In the genomic region with DNA sequence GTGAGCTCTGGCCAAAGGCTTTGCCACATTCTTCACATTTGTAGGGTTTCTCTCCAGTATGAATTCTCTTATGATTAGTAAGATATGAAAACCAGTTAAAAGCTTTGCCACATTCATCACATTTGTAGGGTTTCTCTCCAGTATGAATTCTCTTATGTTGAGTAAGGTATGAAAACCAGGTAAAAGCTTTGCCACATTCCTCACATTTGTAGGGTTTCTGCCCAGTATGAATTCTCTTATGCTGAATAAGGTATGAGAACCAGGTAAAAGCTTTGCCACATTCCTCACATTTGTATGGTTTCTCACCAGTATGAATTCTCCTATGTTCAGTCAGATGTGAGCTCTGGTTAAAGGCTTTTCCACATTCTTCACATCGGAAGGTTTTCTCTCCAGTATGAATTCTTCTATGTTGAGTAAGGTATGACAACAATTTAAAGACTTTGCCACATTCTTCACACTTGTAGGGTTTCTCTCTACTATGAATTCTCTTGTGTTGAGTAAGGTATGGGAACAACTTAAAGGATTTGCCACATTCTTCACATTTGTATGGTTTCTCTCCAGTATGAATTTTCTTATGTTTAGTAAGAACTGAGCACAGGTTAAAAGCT, we compare ENCODE assay signal across 2 cellular contexts.
TF ChIP-seq lines count a peak whose summit lies in the region.

No MANE protein-coding gene starts in this region.

TF ChIP-seq in SK-N-SH, 30 proteins besides CTCF, POLR2A, EP300 and RAD21 (continued from another document):
- TF ChIP-seq PBX3 (IDR thresholded peaks at IDR 0.05), result no peak

TF ChIP-seq in SK-N-SH treated with all-trans-retinoic acid at 6 μM for 48 hours, 23 proteins besides CTCF, POLR2A, EP300 and RAD21 (continued from another document):
- TF ChIP-seq, protein P1, sequence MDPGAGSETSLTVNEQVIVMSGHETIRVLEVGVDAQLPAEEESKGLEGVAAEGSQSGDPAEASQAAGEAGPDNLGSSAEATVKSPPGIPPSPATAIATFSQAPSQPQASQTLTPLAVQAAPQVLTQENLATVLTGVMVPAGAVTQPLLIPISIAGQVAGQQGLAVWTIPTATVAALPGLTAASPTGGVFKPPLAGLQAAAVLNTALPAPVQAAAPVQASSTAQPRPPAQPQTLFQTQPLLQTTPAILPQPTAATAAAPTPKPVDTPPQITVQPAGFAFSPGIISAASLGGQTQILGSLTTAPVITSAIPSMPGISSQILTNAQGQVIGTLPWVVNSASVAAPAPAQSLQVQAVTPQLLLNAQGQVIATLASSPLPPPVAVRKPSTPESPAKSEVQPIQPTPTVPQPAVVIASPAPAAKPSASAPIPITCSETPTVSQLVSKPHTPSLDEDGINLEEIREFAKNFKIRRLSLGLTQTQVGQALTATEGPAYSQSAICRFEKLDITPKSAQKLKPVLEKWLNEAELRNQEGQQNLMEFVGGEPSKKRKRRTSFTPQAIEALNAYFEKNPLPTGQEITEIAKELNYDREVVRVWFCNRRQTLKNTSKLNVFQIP (CRISPR knock-in tag; IDR thresholded peaks at IDR 0.05; ENCODE audit: borderline replicate concordance, low read depth), result no peak
- no peak for TF ChIP-seq CSDC2 (CRISPR knock-in tag; IDR thresholded peaks at IDR 0.05)
- TF ChIP-seq, protein P2, sequence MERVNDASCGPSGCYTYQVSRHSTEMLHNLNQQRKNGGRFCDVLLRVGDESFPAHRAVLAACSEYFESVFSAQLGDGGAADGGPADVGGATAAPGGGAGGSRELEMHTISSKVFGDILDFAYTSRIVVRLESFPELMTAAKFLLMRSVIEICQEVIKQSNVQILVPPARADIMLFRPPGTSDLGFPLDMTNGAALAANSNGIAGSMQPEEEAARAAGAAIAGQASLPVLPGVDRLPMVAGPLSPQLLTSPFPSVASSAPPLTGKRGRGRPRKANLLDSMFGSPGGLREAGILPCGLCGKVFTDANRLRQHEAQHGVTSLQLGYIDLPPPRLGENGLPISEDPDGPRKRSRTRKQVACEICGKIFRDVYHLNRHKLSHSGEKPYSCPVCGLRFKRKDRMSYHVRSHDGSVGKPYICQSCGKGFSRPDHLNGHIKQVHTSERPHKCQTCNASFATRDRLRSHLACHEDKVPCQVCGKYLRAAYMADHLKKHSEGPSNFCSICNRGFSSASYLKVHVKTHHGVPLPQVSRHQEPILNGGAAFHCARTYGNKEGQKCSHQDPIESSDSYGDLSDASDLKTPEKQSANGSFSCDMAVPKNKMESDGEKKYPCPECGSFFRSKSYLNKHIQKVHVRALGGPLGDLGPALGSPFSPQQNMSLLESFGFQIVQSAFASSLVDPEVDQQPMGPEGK (CRISPR knock-in tag; IDR thresholded peaks at IDR 0.05; ENCODE audit: borderline replicate concordance), result no peak
- no peak for TF ChIP-seq PPARA (CRISPR knock-in tag; IDR thresholded peaks at IDR 0.05; ENCODE audit: borderline replicate concordance)
- TF ChIP-seq ZFP3 (CRISPR knock-in tag; IDR thresholded peaks at IDR 0.05), result no peak
- no peak for TF ChIP-seq TCF4 (CRISPR knock-in tag; IDR thresholded peaks at IDR 0.05; ENCODE audit: borderline replicate concordance)
- TF ChIP-seq, protein P3, sequence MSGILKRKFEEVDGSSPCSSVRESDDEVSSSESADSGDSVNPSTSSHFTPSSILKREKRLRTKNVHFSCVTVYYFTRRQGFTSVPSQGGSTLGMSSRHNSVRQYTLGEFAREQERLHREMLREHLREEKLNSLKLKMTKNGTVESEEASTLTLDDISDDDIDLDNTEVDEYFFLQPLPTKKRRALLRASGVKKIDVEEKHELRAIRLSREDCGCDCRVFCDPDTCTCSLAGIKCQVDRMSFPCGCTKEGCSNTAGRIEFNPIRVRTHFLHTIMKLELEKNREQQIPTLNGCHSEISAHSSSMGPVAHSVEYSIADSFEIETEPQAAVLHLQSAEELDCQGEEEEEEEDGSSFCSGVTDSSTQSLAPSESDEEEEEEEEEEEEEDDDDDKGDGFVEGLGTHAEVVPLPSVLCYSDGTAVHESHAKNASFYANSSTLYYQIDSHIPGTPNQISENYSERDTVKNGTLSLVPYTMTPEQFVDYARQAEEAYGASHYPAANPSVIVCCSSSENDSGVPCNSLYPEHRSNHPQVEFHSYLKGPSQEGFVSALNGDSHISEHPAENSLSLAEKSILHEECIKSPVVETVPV (CRISPR knock-in tag; IDR thresholded peaks at IDR 0.05), result no peak
- no peak for TF ChIP-seq BACH2 (CRISPR knock-in tag; IDR thresholded peaks at IDR 0.05; ENCODE audit: borderline replicate concordance)
- TF ChIP-seq ISL1 (CRISPR knock-in tag; IDR thresholded peaks at IDR 0.05), result no peak
